Comparison of ENCODE assay signal across 8 cellular contexts in the genomic region with DNA sequence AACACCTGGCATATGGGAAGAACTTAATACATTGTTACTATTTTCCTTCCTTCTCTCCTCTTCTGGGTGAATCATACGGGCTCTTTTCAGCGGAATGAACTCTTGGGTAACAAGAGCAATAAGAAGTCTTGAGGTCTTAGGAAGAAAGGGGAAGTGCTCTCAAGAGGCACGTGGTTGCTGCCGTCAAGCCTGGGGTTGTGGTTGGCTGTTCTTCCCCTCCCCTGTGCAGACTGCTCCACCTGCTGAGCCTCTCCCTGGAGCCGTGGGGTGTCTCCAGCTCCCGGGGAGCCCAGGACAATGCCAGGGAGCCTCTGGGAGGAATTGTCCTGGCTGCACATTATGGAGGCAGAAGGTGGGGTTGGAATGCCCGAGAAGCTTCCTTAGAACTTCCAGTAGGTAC. TPM values are rescaled to one million over a fixed set of nuclear protein-coding genes. Genes with fewer than 3 reads are reported as not detected.
DNase-seq lines count a peak whose midpoint lies in the region; ATAC-seq and TF ChIP-seq lines count a peak whose summit lies in the region.

No MANE protein-coding gene starts in this region.

- intact Hi-C loops in CD4-positive, alpha-beta T cell (cut with DNase I, micrococcal nuclease): loop anchor here in 1 of 2 experiments (1.0 kb wide), 2 partner anchors 11 to 15 kb away; no protein-coding TSS in a partner anchor

- H3K27me3 Mint-ChIP-seq in CD4-positive, alpha-beta T cell: no peaks in the 10 kb centered on the region
- H3K27me3 Mint-ChIP-seq in activated CD4-positive, alpha-beta T cell treated with anti-CD3 and anti-CD28 coated beads, Interleukin-2, amount 10 ng/mL, durations not matched to agents 7 days and 5 days: no peaks in the 10 kb centered on the region
- H3K27me3 Mint-ChIP-seq in naive B cell: peaks cover 3 to 8% (median 7%) of the 10 kb centered on the region in 3 donors

- H3K27me3 ChIP-seq in CD4-positive, alpha-beta T cell (ENCODE audit: control insufficient read depth, insufficient read depth, low read length): no peaks in the 10 kb centered on the region

- peak overlapping the region; percentile 92 for H3K27ac Mint-ChIP-seq in CD4-positive, alpha-beta T cell
- peak overlapping the region; percentile 71 for H3K27ac Mint-ChIP-seq in activated CD4-positive, alpha-beta T cell treated with anti-CD3 and anti-CD28 coated beads, Interleukin-2, amount 10 ng/mL, durations not matched to agents 7 days and 5 days
- peak overlapping the region; percentile 54 to 97 (median 91) for H3K27ac Mint-ChIP-seq in naive B cell

- H3K4me3 Mint-ChIP-seq in CD4-positive, alpha-beta T cell: peak overlapping the region; percentile 39
- H3K4me3 Mint-ChIP-seq in activated CD4-positive, alpha-beta T cell treated with anti-CD3 and anti-CD28 coated beads, Interleukin-2, amount 10 ng/mL, durations not matched to agents 7 days and 5 days: no peak overlapping the region
- H3K4me3 Mint-ChIP-seq in naive B cell: peak overlapping the region in 6 of 8 donors; percentile 2 to 59 (median 41)

- H3K27ac ChIP-seq in CD4-positive, alpha-beta T cell (ENCODE audit: low read depth, low read length): peak overlapping the region; percentile 33

- H3K36me3 Mint-ChIP-seq in CD4-positive, alpha-beta T cell (ENCODE audit: low read depth): no peaks in the 10 kb centered on the region
- H3K36me3 Mint-ChIP-seq in activated CD4-positive, alpha-beta T cell treated with anti-CD3 and anti-CD28 coated beads, Interleukin-2, amount 10 ng/mL, durations not matched to agents 7 days and 5 days (ENCODE audit: low read depth): no peaks in the 10 kb centered on the region
- no peaks in the 10 kb centered on the region for H3K36me3 Mint-ChIP-seq in naive B cell

- ATAC-seq in CD4-positive, alpha-beta T cell (ENCODE audit: poor library complexity): peak; percentile 93
- ATAC-seq in GM19463 (IDR thresholded peaks at IDR 0.05; ENCODE audit: unreplicated experiment) (peak; percentile 98), HG03460 (IDR thresholded peaks at IDR 0.05; ENCODE audit: unreplicated experiment) (peak; percentile 91), naive B cell (ENCODE audit: low read depth in 2 of 2) (peak; percentile 99 to 100)

- H3K9me3 Mint-ChIP-seq in CD4-positive, alpha-beta T cell: no peaks in the 10 kb centered on the region
- no peaks in the 10 kb centered on the region for H3K9me3 Mint-ChIP-seq in activated CD4-positive, alpha-beta T cell treated with anti-CD3 and anti-CD28 coated beads, Interleukin-2, amount 10 ng/mL, durations not matched to agents 7 days and 5 days
- peaks cover 0 to 5% (median 0%) of the 10 kb centered on the region in 7 donors for H3K9me3 Mint-ChIP-seq in naive B cell

- CTCF ChIA-PET in CD4-positive, alpha-beta T cell (lab: Charles Lee): interaction anchor here (1.5 kb wide), 1 partner anchor 15 kb away, joined by 3 read pairs; no protein-coding TSS in a partner anchor
- CTCF ChIA-PET in activated CD4-positive, alpha-beta T cell treated with anti-CD3 and anti-CD28 coated beads, Interleukin-2, amount 10 ng/mL, durations not matched to agents 7 days and 5 days (lab: Charles Lee): interaction anchor here (1.4 to 2.8 kb wide), 2 partner anchors 13 to 26 kb away, joined by 4 to 26 read pairs; no protein-coding TSS in a partner anchor

- peak in 8 of 10 experiments; percentile 24 to 69 (median 32) for DNase-seq in CD4-positive, alpha-beta T cell
- DNase-seq in activated CD4-positive, alpha-beta T cell treated with anti-CD3 and anti-CD28 coated beads, Interleukin-2, amount 10 ng/mL, durations not matched to agents 7 days and 5 days: peak; percentile 53
- DNase-seq in naive B cell (peak; percentile 66), NCI-H2227 treated with DMSO at 0.1 percent for 48 hours (lab: John Stamatoyannopoulos, UW) (no peak), AG20443 (ENCODE audit: low spot score) (no peak), retina (no peak)

- peaks cover 39% of the 10 kb centered on the region for H3K4me1 Mint-ChIP-seq in CD4-positive, alpha-beta T cell (ENCODE audit: low read depth)
- H3K4me1 Mint-ChIP-seq in activated CD4-positive, alpha-beta T cell treated with anti-CD3 and anti-CD28 coated beads, Interleukin-2, amount 10 ng/mL, durations not matched to agents 7 days and 5 days: peaks cover 27% of the 10 kb centered on the region
- H3K4me1 Mint-ChIP-seq in naive B cell: peaks cover 4 to 19% (median 12%) of the 10 kb centered on the region in 3 donors

- POLR2A ChIA-PET in CD4-positive, alpha-beta T cell (lab: Charles Lee): interaction anchor here (0.9 to 4.1 kb wide), 5 partner anchors 11 to 115 kb away, joined by 3 to 80 read pairs (median 12); a partner anchor contains a TSS
- POLR2A ChIA-PET in activated CD4-positive, alpha-beta T cell treated with anti-CD3 and anti-CD28 coated beads, Interleukin-2, amount 10 ng/mL, durations not matched to agents 7 days and 5 days (lab: Charles Lee): no interaction called here

- no peak for TF ChIP-seq CTCF in CD4-positive, alpha-beta T cell (IDR thresholded peaks at IDR 0.05)

- H3K9me3 ChIP-seq in CD4-positive, alpha-beta T cell (ENCODE audit: control insufficient read depth, low read length): no peaks in the 10 kb centered on the region

RNA-seq across cellular contexts. Expression of a gene that starts 19.4 kb away (rescaled TPM):
- 1 to 10 TPM; 2.0 to 2.3 TPM for total RNA-seq in CD4-positive, alpha-beta T cell
- total RNA-seq in activated CD4-positive, alpha-beta T cell treated with anti-CD3 and anti-CD28 coated beads, Interleukin-2, amount 10 ng/mL, durations not matched to agents 7 days and 5 days: 1 to 10 TPM; 3.7 to 5.0 TPM
- polyA plus RNA-seq in naive B cell (ENCODE audit: low read depth in 6 of 6): under 1 TPM in 1 of 6 donors, not detected in 5; 0.14 TPM

Comparison
In these comparisons a context has a peak if more than half of its experiments do, and no peak if none do; other contexts are left out.
1. DNase-seq: peak in CD4-positive, alpha-beta T cell (8 of 10), activated CD4-positive, alpha-beta T cell treated with anti-CD3 and anti-CD28 coated beads, Interleukin-2, amount 10 ng/mL, durations not matched to agents 7 days and 5 days (single experiment) and naive B cell (single experiment); none in NCI-H2227 treated with DMSO at 0.1 percent for 48 hours (single experiment), AG20443 (single experiment) and retina (single experiment).
2. Peak in every context shown above with its lines, with median percentiles within 50 percentile points of each other: ATAC-seq and H3K27ac Mint-ChIP-seq.